ENCODE assay signal across 9 cellular contexts in genomic region chr1:21607549-21608529, GRCh38.
DNase-seq lines count a peak whose midpoint lies in the region; ATAC-seq and TF ChIP-seq lines count a peak whose summit lies in the region.
"Had no signal": no experiment of that assay in that cellular context is flagged by ENCODE, and none has a peak within 500 bp of the region (broad histone marks: within the 10 kb centered on the region; RNA-seq: fewer than 3 reads in every experiment).

No MANE protein-coding gene starts in this region.

- no peaks in the 10 kb centered on the region for H3K36me3 ChIP-seq in naive thymus-derived CD4-positive, alpha-beta T cell (ENCODE audit: control insufficient read depth in 2 of 3, insufficient read depth in 3 of 3, low read length in 3 of 3)
- no peaks in the 10 kb centered on the region for H3K36me3 ChIP-seq in thoracic aorta

- TF ChIP-seq CTCF in activated B cell treated with CpG ODN at 0.5 μM for 24 hours (IDR thresholded peaks at IDR 0.05): no peak
- no peak for TF ChIP-seq CTCF in epithelial cell of esophagus (IDR thresholded peaks at IDR 0.05; ENCODE audit: insufficient read depth, low read depth, low read length, missing control alignments)
- no peak for TF ChIP-seq CTCF in thoracic aorta (IDR thresholded peaks at IDR 0.05)

- no peaks in the 10 kb centered on the region for H3K4me1 ChIP-seq in naive thymus-derived CD4-positive, alpha-beta T cell (ENCODE audit: control insufficient read depth in 2 of 2, insufficient read depth in 2 of 2, low read length in 2 of 2)
- H3K4me1 ChIP-seq in thoracic aorta (ENCODE audit: control insufficient read depth in 1 of 2, low read depth in 2 of 2): no peaks in the 10 kb centered on the region

- POLR2A ChIA-PET in activated B cell treated with CpG ODN at 0.5 μM for 24 hours (lab: Charles Lee): no interaction called here
- POLR2A ChIA-PET in naive thymus-derived CD4-positive, alpha-beta T cell (lab: Charles Lee): no interaction called here

- H3K27me3 ChIP-seq in naive thymus-derived CD4-positive, alpha-beta T cell (ENCODE audit: control insufficient read depth in 2 of 2, insufficient read depth in 2 of 2, low read length in 2 of 2): no peaks in the 10 kb centered on the region
- no peaks in the 10 kb centered on the region for H3K27me3 ChIP-seq in thoracic aorta (replicated peaks; ENCODE audit: insufficient read depth)
- H3K27me3 ChIP-seq: tibial nerve had no signal

- no peak overlapping the region for H3K27ac Mint-ChIP-seq in activated B cell treated with CpG ODN at 0.5 μM for 24 hours
- H3K27ac Mint-ChIP-seq in naive thymus-derived CD4-positive, alpha-beta T cell: peak overlapping the region in 1 of 9 donors; percentile 59

- CTCF ChIA-PET in activated B cell treated with CpG ODN at 0.5 μM for 24 hours (lab: Charles Lee): interaction anchor here (0.6 kb wide), 1 partner anchor 131 kb away, joined by 3 read pairs; no protein-coding TSS in a partner anchor
- CTCF ChIA-PET in naive thymus-derived CD4-positive, alpha-beta T cell (lab: Charles Lee): no interaction called here

- intact Hi-C loops in activated B cell treated with CpG ODN at 0.5 μM for 24 hours (cut with micrococcal nuclease): no loop called here
- intact Hi-C loops in naive thymus-derived CD4-positive, alpha-beta T cell (cut with micrococcal nuclease): no loop called here

- peak; percentile 45 for DNase-seq in DMS 273 (lab: John Stamatoyannopoulos, UW; ENCODE audit: unreplicated experiment)
- no peak for DNase-seq in DMS 273 treated with DMSO at 0.1 percent for 48 hours (lab: John Stamatoyannopoulos, UW)
- peak; percentile 98 for DNase-seq in HT-29 (ENCODE audit: low spot score)
- peak; percentile 41 for DNase-seq in activated B cell treated with CpG ODN at 0.5 μM for 24 hours
- peak; percentile 91 for DNase-seq in epithelial cell of esophagus (ENCODE audit: low read depth)
- DNase-seq in naive thymus-derived CD4-positive, alpha-beta T cell: peak in 1 of 9 donors; percentile 72
- DNase-seq in thoracic aorta (ENCODE audit: low spot score): peak; percentile 17
- DNase-seq in NOMO-1 treated with DMSO at 0.1 percent for 48 hours (lab: John Stamatoyannopoulos, UW; ENCODE audit: unreplicated experiment): no peak

- H3K9me3 ChIP-seq in naive thymus-derived CD4-positive, alpha-beta T cell (ENCODE audit: control insufficient read depth in 2 of 3, low read length in 3 of 3): no peaks in the 10 kb centered on the region
- H3K9me3 ChIP-seq in thoracic aorta: no peaks in the 10 kb centered on the region
- H3K9me3 ChIP-seq: tibial nerve had no signal

- H3K4me3 ChIP-seq in epithelial cell of esophagus (ENCODE audit: low read length): no peak overlapping the region
- no peak overlapping the region for H3K4me3 ChIP-seq in naive thymus-derived CD4-positive, alpha-beta T cell (ENCODE audit: low read length)
- no peak overlapping the region for H3K4me3 ChIP-seq in thoracic aorta
- H3K4me3 ChIP-seq: tibial nerve had no signal

- no peaks in the 10 kb centered on the region for H3K36me3 Mint-ChIP-seq in activated B cell treated with CpG ODN at 0.5 μM for 24 hours (ENCODE audit: low read depth)
- H3K36me3 Mint-ChIP-seq in naive thymus-derived CD4-positive, alpha-beta T cell: no peaks in the 10 kb centered on the region

- H3K27ac ChIP-seq in naive thymus-derived CD4-positive, alpha-beta T cell (ENCODE audit: low read depth, low read length): no peak overlapping the region
- no peak overlapping the region for H3K27ac ChIP-seq in thoracic aorta
- H3K27ac ChIP-seq: tibial nerve had no signal

- H3K27me3 Mint-ChIP-seq in activated B cell treated with CpG ODN at 0.5 μM for 24 hours: peaks cover 6% of the 10 kb centered on the region
- peaks cover 2 to 22% (median 7%) of the 10 kb centered on the region in 5 donors for H3K27me3 Mint-ChIP-seq in naive thymus-derived CD4-positive, alpha-beta T cell

- peaks cover 18% of the 10 kb centered on the region for H3K4me1 Mint-ChIP-seq in activated B cell treated with CpG ODN at 0.5 μM for 24 hours
- H3K4me1 Mint-ChIP-seq in naive thymus-derived CD4-positive, alpha-beta T cell: peaks cover 6 to 14% (median 7%) of the 10 kb centered on the region in 7 donors

- ATAC-seq in activated B cell treated with CpG ODN at 0.5 μM for 24 hours (ENCODE audit: low read depth) (peak; percentile 95), thoracic aorta (ENCODE audit: insufficient number of reproducible peaks, low FRiP score, low read depth) (no peak)
- peak; percentile 73 for ATAC-seq in naive thymus-derived CD4-positive, alpha-beta T cell

- peak overlapping the region; percentile 60 for H3K4me3 Mint-ChIP-seq in activated B cell treated with CpG ODN at 0.5 μM for 24 hours
- H3K4me3 Mint-ChIP-seq in naive thymus-derived CD4-positive, alpha-beta T cell: peak overlapping the region in 4 of 10 donors; percentile 6 to 56 (median 41)

- no peaks in the 10 kb centered on the region for H3K9me3 Mint-ChIP-seq in activated B cell treated with CpG ODN at 0.5 μM for 24 hours
- no peaks in the 10 kb centered on the region for H3K9me3 Mint-ChIP-seq in naive thymus-derived CD4-positive, alpha-beta T cell

Comparison
In these comparisons a context has a peak if more than half of its experiments do, and no peak if none do; other contexts are left out.
1. DNase-seq: peak in DMS 273 (single experiment), HT-29 (single experiment), activated B cell treated with CpG ODN at 0.5 μM for 24 hours (single experiment), epithelial cell of esophagus (single experiment) and thoracic aorta (single experiment); none in DMS 273 treated with DMSO at 0.1 percent for 48 hours (single experiment) and NOMO-1 treated with DMSO at 0.1 percent for 48 hours (single experiment).